1 cellular context compared by ENCODE assay signal in the genomic region with DNA sequence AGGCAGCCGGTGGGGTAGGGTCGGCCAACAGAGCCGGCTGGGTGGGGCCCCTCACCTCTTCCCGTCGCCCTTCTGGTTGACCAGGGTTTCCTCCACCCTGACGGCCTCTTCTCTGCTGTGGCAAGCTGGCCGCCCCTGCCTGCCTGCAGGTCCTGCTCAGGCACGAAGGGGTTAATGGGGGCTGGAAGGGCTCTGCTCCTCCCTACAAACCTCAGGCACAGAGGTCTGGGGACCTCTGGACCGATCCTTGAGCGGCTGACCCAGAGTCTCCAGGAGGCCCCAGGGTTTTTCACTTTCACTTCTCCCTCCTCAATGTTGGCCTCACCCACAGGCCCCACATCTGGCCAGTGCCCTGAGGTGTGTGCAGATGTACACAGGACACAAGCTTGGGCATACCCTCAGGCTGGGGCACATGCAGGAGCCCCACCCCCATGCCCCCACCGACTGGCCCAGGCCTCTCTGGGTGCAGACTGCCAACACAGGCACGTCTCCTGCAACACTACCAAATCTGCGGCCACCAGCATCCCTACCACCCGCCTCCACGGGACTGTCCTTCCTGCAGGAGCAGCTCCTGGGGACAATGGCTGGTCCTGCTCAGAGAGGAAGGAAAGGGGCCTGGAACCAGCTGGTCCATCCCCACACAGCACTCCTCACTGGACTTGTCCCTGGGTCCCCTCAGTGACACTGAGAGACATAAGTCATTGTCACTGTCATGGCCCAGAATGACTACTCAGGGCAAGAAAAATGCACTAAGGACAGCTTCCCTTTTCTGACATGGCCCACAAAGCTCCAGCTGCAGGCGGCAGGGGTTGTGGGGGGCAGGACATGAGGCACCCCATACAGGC.
TF ChIP-seq lines count a peak whose summit lies in the region.

No MANE protein-coding gene starts in this region.

TF ChIP-seq in HepG2, 621 proteins besides CTCF, POLR2A, EP300 and RAD21:
- TF ChIP-seq BRCA1 (CRISPR knock-in tag; IDR thresholded peaks at IDR 0.05) = no peak
- peak; percentile 21; the same call in 1 of the 2 replicates for TF ChIP-seq HNF4A (CRISPR knock-in tag; IDR thresholded peaks at IDR 0.05)
- no peak for TF ChIP-seq ZNF788 (CRISPR knock-in tag; IDR thresholded peaks at IDR 0.05; ENCODE audit: borderline replicate concordance)
- TF ChIP-seq ZNF652 (CRISPR knock-in tag; IDR thresholded peaks at IDR 0.05; ENCODE audit: borderline replicate concordance, low read depth) = peak; percentile 83
- no peak for TF ChIP-seq MLXIP (CRISPR knock-in tag; IDR thresholded peaks at IDR 0.05; ENCODE audit: borderline replicate concordance)
- TF ChIP-seq IKZF4 (CRISPR knock-in tag; IDR thresholded peaks at IDR 0.05; ENCODE audit: borderline replicate concordance, low read depth, not compliant biosample characterization) = no peak
- TF ChIP-seq GPBP1L1 (CRISPR knock-in tag; IDR thresholded peaks at IDR 0.05) = no peak
- no peak for TF ChIP-seq ZNF83 (CRISPR knock-in tag; IDR thresholded peaks at IDR 0.05; ENCODE audit: borderline replicate concordance)
- no peak for TF ChIP-seq SIN3A (IDR thresholded peaks at IDR 0.05; ENCODE audit: borderline replicate concordance, low read depth, low read length)
- TF ChIP-seq, protein P1, sequence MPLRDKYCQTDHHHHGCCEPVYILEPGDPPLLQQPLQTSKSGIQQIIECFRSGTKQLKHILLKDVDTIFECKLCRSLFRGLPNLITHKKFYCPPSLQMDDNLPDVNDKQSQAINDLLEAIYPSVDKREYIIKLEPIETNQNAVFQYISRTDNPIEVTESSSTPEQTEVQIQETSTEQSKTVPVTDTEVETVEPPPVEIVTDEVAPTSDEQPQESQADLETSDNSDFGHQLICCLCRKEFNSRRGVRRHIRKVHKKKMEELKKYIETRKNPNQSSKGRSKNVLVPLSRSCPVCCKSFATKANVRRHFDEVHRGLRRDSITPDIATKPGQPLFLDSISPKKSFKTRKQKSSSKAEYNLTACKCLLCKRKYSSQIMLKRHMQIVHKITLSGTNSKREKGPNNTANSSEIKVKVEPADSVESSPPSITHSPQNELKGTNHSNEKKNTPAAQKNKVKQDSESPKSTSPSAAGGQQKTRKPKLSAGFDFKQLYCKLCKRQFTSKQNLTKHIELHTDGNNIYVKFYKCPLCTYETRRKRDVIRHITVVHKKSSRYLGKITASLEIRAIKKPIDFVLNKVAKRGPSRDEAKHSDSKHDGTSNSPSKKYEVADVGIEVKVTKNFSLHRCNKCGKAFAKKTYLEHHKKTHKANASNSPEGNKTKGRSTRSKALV (CRISPR knock-in tag; IDR thresholded peaks at IDR 0.05) = peak; percentile 1; the same call in 1 of the 2 replicates
- TF ChIP-seq, protein P2, sequence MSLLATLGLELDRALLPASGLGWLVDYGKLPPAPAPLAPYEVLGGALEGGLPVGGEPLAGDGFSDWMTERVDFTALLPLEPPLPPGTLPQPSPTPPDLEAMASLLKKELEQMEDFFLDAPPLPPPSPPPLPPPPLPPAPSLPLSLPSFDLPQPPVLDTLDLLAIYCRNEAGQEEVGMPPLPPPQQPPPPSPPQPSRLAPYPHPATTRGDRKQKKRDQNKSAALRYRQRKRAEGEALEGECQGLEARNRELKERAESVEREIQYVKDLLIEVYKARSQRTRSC (CRISPR knock-in tag; IDR thresholded peaks at IDR 0.05; ENCODE audit: low read depth) = no peak
- no peak for TF ChIP-seq ZNF7 (CRISPR knock-in tag; IDR thresholded peaks at IDR 0.05)
- TF ChIP-seq TCF7L2 (IDR thresholded peaks at IDR 0.05; ENCODE audit: low read depth, low read length) = no peak
- TF ChIP-seq SRSF1 (optimal IDR thresholded peaks at IDR 0.05; ENCODE audit: low read depth, low read length) = no peak
- no peak for TF ChIP-seq ZNF383 (CRISPR knock-in tag; IDR thresholded peaks at IDR 0.05; ENCODE audit: borderline replicate concordance)
- TF ChIP-seq CHCHD3 (CRISPR knock-in tag; IDR thresholded peaks at IDR 0.05) = no peak
- TF ChIP-seq ZNF772 (CRISPR knock-in tag; IDR thresholded peaks at IDR 0.05) = no peak
- no peak for TF ChIP-seq CREM (IDR thresholded peaks at IDR 0.05)
- no peak for TF ChIP-seq CREM (CRISPR knock-in tag; IDR thresholded peaks at IDR 0.05)
